ENCODE assay signal across 8 cellular contexts in the genomic region with DNA sequence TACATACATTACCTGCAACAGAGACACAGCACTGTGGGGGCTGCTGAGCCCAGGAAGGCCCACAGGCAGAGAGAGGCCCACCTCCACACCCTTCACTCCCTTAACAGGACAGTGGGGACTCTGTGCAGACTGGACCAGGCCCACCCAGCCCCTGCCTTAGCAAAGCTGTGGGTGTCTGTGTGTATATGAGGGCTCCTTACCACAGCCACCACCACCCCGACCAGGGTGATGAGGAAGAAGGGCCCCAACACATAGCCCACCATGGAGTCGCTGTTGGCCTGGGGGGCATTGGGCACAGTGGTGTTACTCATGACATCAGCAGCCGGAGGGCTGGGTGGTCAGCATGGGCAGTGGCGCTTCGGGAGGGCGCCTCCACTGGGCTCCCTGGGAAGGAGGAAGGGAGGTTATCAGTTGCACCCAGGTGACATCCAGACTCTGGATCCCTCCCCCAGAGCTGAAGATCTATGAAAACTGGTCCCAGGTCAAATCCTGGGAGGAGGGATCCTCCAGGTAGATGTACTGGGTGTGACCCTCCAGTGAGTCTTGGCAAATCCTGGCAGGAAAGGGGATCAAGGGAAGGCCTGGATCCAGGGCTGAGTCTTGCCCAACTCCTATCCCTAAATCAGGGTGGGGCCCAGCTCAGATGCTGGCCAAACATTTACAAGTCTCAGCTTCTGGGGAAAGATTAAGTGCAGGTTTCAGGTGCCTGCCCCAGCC. TPM values are rescaled to one million over a fixed set of nuclear protein-coding genes. Genes with fewer than 3 reads are reported as not detected.
DNase-seq lines count a peak whose midpoint lies in the region; ATAC-seq, FAIRE-seq and TF ChIP-seq lines count a peak whose summit lies in the region.

No MANE protein-coding gene starts in this region.

- no peaks in the 10 kb centered on the region for H4K20me1 ChIP-seq in H9 (ENCODE audit: control insufficient read depth, insufficient read depth, insufficient read length)
- no peaks in the 10 kb centered on the region for H4K20me1 ChIP-seq in GM12878 (ENCODE audit: control insufficient read depth, insufficient read depth)

- H3K36me3 Mint-ChIP-seq in H9 (ENCODE audit: insufficient read depth in 1 of 3, low read depth in 3 of 3): peaks cover 19 to 37% (median 28%) of the 10 kb centered on the region in 3 experiments

- H3K9me3 Mint-ChIP-seq in H9: no peaks in the 10 kb centered on the region

- 50% methylated on average over 2 of the region's 6 CpGs for WGBS in A549 (ENCODE audit: missing lambda C conversion rate)
- no CpG with 5 or more reads among the region's 6 CpGs for WGBS in H9 (ENCODE audit: extremely low coverage, insufficient read length, low lambda C conversion rate)
- WGBS in GM12878 (ENCODE audit: insufficient coverage, insufficient replicate concordance, low lambda C conversion rate, missing lambda C conversion rate): 56% methylated on average over 6 of the region's 6 CpGs
- no CpG with 5 or more reads among the region's 6 CpGs for WGBS in mesendoderm (ENCODE audit: extremely low coverage, insufficient coverage, low lambda C conversion rate)

- TF ChIP-seq CTCF in A549 (IDR thresholded peaks at IDR 0.05) (no peak), H9 (conservative IDR thresholded peaks at IDR 0.05) (no peak), GM12878 (IDR thresholded peaks at IDR 0.05 in 2 of 3, conservative IDR thresholded peaks at IDR 0.05 in 1 of 3; ENCODE audit: control insufficient read depth in 2 of 3, extremely low read depth in 1 of 3, insufficient read depth in 1 of 3, low read depth in 3 of 3, low read length in 3 of 3) (no peak)

- H3K4me2 ChIP-seq in A549 (peak overlapping the region; percentile 71), H9 (ENCODE audit: insufficient read depth, insufficient read length, low read length) (peak overlapping the region; percentile 88), GM12878 (ENCODE audit: control insufficient read depth, insufficient read depth) (peak overlapping the region; percentile 99), mesendoderm (ENCODE audit: low read length) (no peak overlapping the region)

- FAIRE-seq in A549 (lab: Jason Lieb, UNC) (no peak), GM12878 (lab: Jason Lieb, UNC) (no peak)

- no peak overlapping the region for H2AK5ac ChIP-seq in H9 (ENCODE audit: insufficient read length, low read length)
- H2AK5ac ChIP-seq in mesendoderm (ENCODE audit: low read length): no peak overlapping the region

- peaks cover 41 to 42% of the 10 kb centered on the region in 2 experiments for H3K4me1 Mint-ChIP-seq in H9

- no peak overlapping the region for H3T11ph ChIP-seq in H9 (ENCODE audit: low read length)

- POLR2A ChIA-PET in A549 (lab: Yijun Ruan, JAX) (interaction anchor here (0.6 to 2.6 kb wide), 4 partner anchors 11 to 168 kb away, joined by 5 to 22 read pairs (median 8); a partner anchor contains a TSS), GM12878 (lab: Charles Lee) (interaction anchor here (0.5 to 4.4 kb wide), 6 partner anchors 11 to 654 kb away, joined by 4 to 41 read pairs (median 6); a partner anchor contains a TSS)

- H3K9me3 ChIP-seq in A549 (no peaks in the 10 kb centered on the region), H9 (ENCODE audit: control insufficient read depth, low read depth, low read length) (no peaks in the 10 kb centered on the region), GM12878 (replicated peaks; ENCODE audit: control insufficient read depth, insufficient read depth, low read length) (no peaks in the 10 kb centered on the region)

- 0 out of 6 replicates have a peak, but pooled peaks of 1 of the 2 experiments have one; percentile 1 for ATAC-seq in A549
- no peak for ATAC-seq in GM12878
- no peak for ATAC-seq in GM21423 (IDR thresholded peaks at IDR 0.05; ENCODE audit: unreplicated experiment)
- no peak for ATAC-seq in HG03108 (IDR thresholded peaks at IDR 0.05; ENCODE audit: unreplicated experiment)

- peaks cover 9% of the 10 kb centered on the region; the same call in 1 of the 2 replicates for H3K27me3 Mint-ChIP-seq in H9 (ENCODE audit: low read depth)

- H2BK5ac ChIP-seq in H9 (ENCODE audit: insufficient read length, low read length): no peak overlapping the region
- H2BK5ac ChIP-seq in mesendoderm (ENCODE audit: low read length): no peak overlapping the region

- RAD21 ChIA-PET in GM12878 (lab: Charles Lee; ENCODE audit: unreplicated experiment): interaction anchor here (0.7 to 5.1 kb wide), 13 partner anchors 11 to 892 kb away, joined by 3 to 148 read pairs (median 7); a partner anchor contains a TSS

- no peak for TF ChIP-seq POLR2A in A549 (IDR thresholded peaks at IDR 0.05; ENCODE audit: low read length)
- no peak; the same call in 1 of the 2 replicates for TF ChIP-seq POLR2A in GM12878 (IDR thresholded peaks at IDR 0.05; ENCODE audit: low read depth, low read length)

- H3K79me2 ChIP-seq in H9 (ENCODE audit: insufficient read depth, low read length) (no peaks in the 10 kb centered on the region), GM12878 (ENCODE audit: control insufficient read depth, insufficient read depth, low read length) (peaks cover 9% of the 10 kb centered on the region), mesendoderm (ENCODE audit: control insufficient read depth, insufficient read depth, low read length) (no peaks in the 10 kb centered on the region)

- no peak overlapping the region for H2BK20ac ChIP-seq in H9 (ENCODE audit: low read depth, low read length, poor library complexity, severe bottlenecking)

- DNase-seq in A549 (ENCODE audit: low read depth in 1 of 2, low spot score in 1 of 2) (no peak), H9 (peak; percentile 35), GM12878 (ENCODE audit: low read depth, low spot score) (no peak), mesendoderm (peak; percentile 37), GOT3 (lab: John Stamatoyannopoulos, UW) (no peak), NCI-H1930 (lab: John Stamatoyannopoulos, UW) (no peak)

- H4K91ac ChIP-seq in H9 (ENCODE audit: insufficient read length, low read depth, low read length): no peak overlapping the region

- intact Hi-C loops in GM12878 (cut with micrococcal nuclease; ENCODE audit: unreplicated experiment): loop anchor here (2.0 to 5.0 kb wide), 3 partner anchors 51 to 360 kb away; a partner anchor contains a TSS

- H3K4me1 ChIP-seq in A549: peaks cover 54% of the 10 kb centered on the region
- no peaks in the 10 kb centered on the region for H3K4me1 ChIP-seq in H9 (ENCODE audit: insufficient read depth, low read length)
- peaks cover 19% of the 10 kb centered on the region for H3K4me1 ChIP-seq in GM12878 (ENCODE audit: control insufficient read depth, insufficient read depth, low read length)
- peaks cover 2% of the 10 kb centered on the region for H3K4me1 ChIP-seq in mesendoderm (ENCODE audit: control insufficient read depth, low read depth, low read length)

- H3K23me2 ChIP-seq in H9 (ENCODE audit: insufficient read length, low read depth, low read length, poor library complexity, severe bottlenecking): peaks cover 4% of the 10 kb centered on the region

- SMC1A ChIA-PET in GM12878 (lab: Charles Lee; ENCODE audit: uncharacterized antibody, unreplicated experiment): interaction anchor here (0.5 to 6.6 kb wide), 8 partner anchors 49 to 1943 kb away, joined by 3 to 152 read pairs (median 13); a partner anchor contains a TSS

- H3K27ac ChIP-seq in A549 (peak overlapping the region; percentile 86 to 93), H9 (ENCODE audit: insufficient read length, low read depth, low read length) (no peak overlapping the region), GM12878 (ENCODE audit: control insufficient read depth, insufficient read depth) (peak overlapping the region; percentile 78; the same call in 1 of the 2 replicates), mesendoderm (ENCODE audit: low read depth, low read length) (no peak overlapping the region)

- TF ChIP-seq EP300 in A549 (IDR thresholded peaks at IDR 0.05) (no peak), GM12878 (IDR thresholded peaks at IDR 0.05; ENCODE audit: borderline replicate concordance in 1 of 2, control insufficient read depth in 1 of 2, low read depth in 2 of 2, low read length in 2 of 2) (no peak)

- no peak overlapping the region for H3K4ac ChIP-seq in H9 (ENCODE audit: low read depth, low read length)
- H3K4ac ChIP-seq in mesendoderm (ENCODE audit: low read depth, low read length): no peak overlapping the region

- H2BK15ac ChIP-seq in H9 (ENCODE audit: low read depth, low read length) (no peak overlapping the region), mesendoderm (replicated peaks; ENCODE audit: low read depth) (no peak overlapping the region)

- peaks cover 11 to 12% of the 10 kb centered on the region in 2 experiments for H3K36me3 ChIP-seq in GM12878 (ENCODE audit: control insufficient read depth in 2 of 2, insufficient read depth in 2 of 2, low read length in 1 of 2)
- peaks cover 13% of the 10 kb centered on the region for H3K36me3 ChIP-seq in mesendoderm (ENCODE audit: control insufficient read depth, insufficient read depth, low read length)

- H3K4me3 Mint-ChIP-seq in H9: peak overlapping the region; percentile 83 to 91

- BruUV-seq in GM12878 (replicated peaks; lab: Mats Ljungman, UMichigan): no TSS peak

- H3K18ac ChIP-seq in H9 (ENCODE audit: insufficient read length, low read depth, low read length) (no peak overlapping the region), mesendoderm (ENCODE audit: low read length) (no peak overlapping the region)

- H4K5ac ChIP-seq in H9 (ENCODE audit: insufficient read length, low read depth, low read length) (no peak overlapping the region), mesendoderm (ENCODE audit: low read length) (no peak overlapping the region)

- H2AFZ ChIP-seq in H9 (ENCODE audit: low read length) (no peak overlapping the region), GM12878 (ENCODE audit: control insufficient read depth, low read depth, low read length) (no peak overlapping the region)

- no peak overlapping the region for H3K23ac ChIP-seq in H9 (ENCODE audit: insufficient read length, low read depth, low read length)
- H3K23ac ChIP-seq in mesendoderm (ENCODE audit: low read length): no peak overlapping the region

- H3K27me3 ChIP-seq in H9 (ENCODE audit: insufficient read depth, low read length): no peaks in the 10 kb centered on the region
- H3K27me3 ChIP-seq in GM12878 (replicated peaks in 1 of 2; ENCODE audit: control insufficient read depth in 2 of 2, insufficient read depth in 2 of 2, low read length in 1 of 2): no peaks in the 10 kb centered on the region
- no peaks in the 10 kb centered on the region for H3K27me3 ChIP-seq in mesendoderm (ENCODE audit: insufficient read depth, low read length, poor library complexity)

- no peak overlapping the region for H2BK12ac ChIP-seq in H9 (ENCODE audit: insufficient read length, low read depth, low read length)

- H3K14ac ChIP-seq in H9 (ENCODE audit: insufficient read depth, low read length): no peak overlapping the region

- TF ChIP-seq RAD21 in A549 (conservative IDR thresholded peaks at IDR 0.05 in 1 of 2, IDR thresholded peaks at IDR 0.05 in 1 of 2) (no peak), GM12878 (IDR thresholded peaks at IDR 0.05; ENCODE audit: insufficient read depth, low read depth, low read length) (no peak)

- H3K9ac ChIP-seq in H9 (ENCODE audit: extremely low read depth, insufficient read length, low read length) (no peak overlapping the region), GM12878 (ENCODE audit: control insufficient read depth, insufficient read depth, low read length) (peak overlapping the region; percentile 91), mesendoderm (ENCODE audit: low read length) (no peak overlapping the region)

- H4K8ac ChIP-seq in H9 (replicated peaks; ENCODE audit: insufficient read length, low read depth, low read length) (no peak overlapping the region), mesendoderm (ENCODE audit: low read depth, low read length) (no peak overlapping the region)

- no peaks in the 10 kb centered on the region for H3K79me1 ChIP-seq in H9 (ENCODE audit: insufficient read depth, low read depth, low read length, poor library complexity, severe bottlenecking)
- peaks cover 4% of the 10 kb centered on the region for H3K79me1 ChIP-seq in mesendoderm (ENCODE audit: low read length)

- CTCF ChIA-PET in A549 (lab: Yijun Ruan, JAX) (interaction anchor here (0.6 to 5.0 kb wide), 11 partner anchors 11 to 565 kb away, joined by 3 to 37 read pairs (median 3); a partner anchor contains a TSS), GM12878 (lab: Yijun Ruan, JAX) (interaction anchor here (0.7 to 6.7 kb wide), 14 partner anchors 17 to 892 kb away, joined by 3 to 180 read pairs (median 6); a partner anchor contains a TSS)

- H3K27ac Mint-ChIP-seq in H9: peak overlapping the region in 2 of 3 experiments; percentile 79 to 86; a peak in 3 of 7 replicates

- no peak overlapping the region for H3K56ac ChIP-seq in H9 (ENCODE audit: insufficient read length, low read depth, low read length)
- H3K56ac ChIP-seq in mesendoderm (ENCODE audit: low read length): no peak overlapping the region

- peak overlapping the region; percentile 76 for H3K4me3 ChIP-seq in A549
- H3K4me3 ChIP-seq in GM12878: peak overlapping the region; percentile 81
- H3K4me3 ChIP-seq in mesendoderm (ENCODE audit: low read length): no peak overlapping the region

- in situ Hi-C loops in GM12878 (cut with MboI): loop anchor here (25.0 kb wide), 1 partner anchor 365 kb away; no protein-coding TSS in a partner anchor

- H2BK120ac ChIP-seq in H9 (ENCODE audit: low read depth, low read length, poor library complexity, severe bottlenecking): no peak overlapping the region
- no peak overlapping the region for H2BK120ac ChIP-seq in mesendoderm (ENCODE audit: low read depth, low read length)

RNA-seq across cellular contexts. Expression of a gene that starts 1.2 kb away (rescaled TPM):
- polyA plus RNA-seq in A549 (2011; rRNA removed): 8.1 and 11.0 TPM in 2 replicates
- polyA plus RNA-seq in A549 (2012; cell fraction: cytosol; rRNA removed): 22.5 and 26.3 TPM in 2 replicates
- 24.9 and 27.1 TPM in 2 replicates for polyA plus RNA-seq in A549 (2012; cell fraction: nucleus; rRNA removed)
- 13.2 to 15.4 TPM (median 15.0 TPM) in 3 replicates for polyA plus RNA-seq in A549 (2017; fragmentation: RNase III; extraction: RNeasy Plus Mini Kit Qiagen cat#74134 plus additional on column Dnase treatment)
- polyA minus RNA-seq in A549 (2011; rRNA and poly(A)+ RNA removed): 8.6 and 11.5 TPM in 2 replicates
- 5.1 and 5.4 TPM in 2 replicates for total RNA-seq in H9 (2021)
- total RNA-seq in GM12878 (2013; cell fraction: nucleolus; rRNA removed): 7.9 and 8.8 TPM in 2 replicates
- 26.9 and 27.7 TPM in 2 replicates for total RNA-seq in GM12878 (2014; rRNA removed)
- total RNA-seq in GM12878 (2014; rRNA removed; fragmentation: Illumina TruSeq; extraction: Trizol): 6.8 and 9.0 TPM in 2 replicates
- 17.6 and 19.9 TPM in 2 replicates for total RNA-seq in GM12878 (2021)
- 10.5 TPM for polyA plus RNA-seq in GM12878 (2011; ENCODE audit: low read depth)
- 5.9 and 12.5 TPM in 2 replicates for polyA plus RNA-seq in GM12878 (2011; rRNA removed)
- polyA plus RNA-seq in GM12878 (2011; cell fraction: cytosol; rRNA removed): 22.8 and 29.5 TPM in 2 replicates
- 19.6 and 24.9 TPM in 2 replicates for polyA plus RNA-seq in GM12878 (2011; cell fraction: nucleus; rRNA removed)
- polyA plus RNA-seq in GM12878 (2012): 18.4 and 20.4 TPM in 2 replicates
- polyA plus RNA-seq in GM12878 (2014; fragmentation: Illumina TruSeq; extraction: Trizol): 0.65 and 8.7 TPM in 2 replicates
- 1 to 10 TPM; 7.1 to 8.4 TPM for polyA plus RNA-seq in GM12878 (2014; fragmentation: Nextera tagmentation; extraction: Ambion mirVana)
- polyA plus RNA-seq in GM12878 (2014; rRNA removed): 25.3 and 26.9 TPM in 2 replicates
- 10 to 100 TPM; 27.2 to 30.0 TPM for polyA plus RNA-seq in GM12878 (2016; fragmentation: Nextera tagmentation; extraction: Ambion mirVana)
- polyA minus RNA-seq in GM12878 (2011; rRNA and poly(A)+ RNA removed): 7.7 and 15.6 TPM in 2 replicates
- polyA minus RNA-seq in GM12878 (2011; cell fraction: cytosol; rRNA and poly(A)+ RNA removed): 5.9 and 6.4 TPM in 2 replicates
- polyA minus RNA-seq in GM12878 (2011; cell fraction: nucleus; rRNA and poly(A)+ RNA removed): 17.4 and 25.5 TPM in 2 replicates
- polyA plus RNA-seq in mesendoderm (2013, experiment 1 of 2): 4.7 TPM
- polyA plus RNA-seq in mesendoderm (2013, experiment 2 of 2): 4.6 TPM

RNA-seq across cellular contexts. Expression of a gene that starts 11.0 kb away (rescaled TPM):
- polyA plus RNA-seq in A549 (2011; rRNA removed) (119 and 127 TPM in 2 replicates), A549 (2017; fragmentation: RNase III; extraction: RNeasy Plus Mini Kit Qiagen cat#74134 plus additional on column Dnase treatment) (241 to 280 TPM (median 249 TPM) in 3 replicates), GM12878 (2011; rRNA removed) (39.7 and 110 TPM in 2 replicates), GM12878 (2014; fragmentation: Illumina TruSeq; extraction: Trizol) (176 and 537 TPM in 2 replicates), GM12878 (2014; fragmentation: Nextera tagmentation; extraction: Ambion mirVana) (10 to 100 TPM; 13.4 to 38.0 TPM), GM12878 (2014; rRNA removed) (555 and 628 TPM in 2 replicates), GM12878 (2016; fragmentation: Nextera tagmentation; extraction: Ambion mirVana) (100 to 1,000 TPM; 692 to 739 TPM)
- polyA plus RNA-seq in A549 (2012; cell fraction: cytosol; rRNA removed): 344 and 469 TPM in 2 replicates
- polyA plus RNA-seq in A549 (2012; cell fraction: nucleus; rRNA removed): 259 and 338 TPM in 2 replicates
- 88.2 and 109 TPM in 2 replicates for polyA minus RNA-seq in A549 (2011; rRNA and poly(A)+ RNA removed)
- total RNA-seq in H9 (2021) (2,116 and 2,191 TPM in 2 replicates), GM12878 (2014; rRNA removed) (417 and 479 TPM in 2 replicates), GM12878 (2014; rRNA removed; fragmentation: Illumina TruSeq; extraction: Trizol) (220 and 264 TPM in 2 replicates), GM12878 (2021) (867 and 885 TPM in 2 replicates)
- 34.9 and 35.0 TPM in 2 replicates for total RNA-seq in GM12878 (2013; cell fraction: nucleolus; rRNA removed)
- polyA plus RNA-seq in GM12878 (2011; ENCODE audit: low read depth): 85.7 TPM
- 154 and 186 TPM in 2 replicates for polyA plus RNA-seq in GM12878 (2011; cell fraction: cytosol; rRNA removed)
- polyA plus RNA-seq in GM12878 (2011; cell fraction: nucleus; rRNA removed): 132 and 185 TPM in 2 replicates
- 247 and 313 TPM in 2 replicates for polyA plus RNA-seq in GM12878 (2012)
- 32.6 and 67.6 TPM in 2 replicates for polyA minus RNA-seq in GM12878 (2011; rRNA and poly(A)+ RNA removed)
- 96.9 and 109 TPM in 2 replicates for polyA minus RNA-seq in GM12878 (2011; cell fraction: cytosol; rRNA and poly(A)+ RNA removed)
- polyA minus RNA-seq in GM12878 (2011; cell fraction: nucleus; rRNA and poly(A)+ RNA removed): 20.3 and 35.7 TPM in 2 replicates
- polyA plus RNA-seq in mesendoderm (2013, experiment 1 of 2): 3,300 TPM
- polyA plus RNA-seq in mesendoderm (2013, experiment 2 of 2): 3,237 TPM

Comparison
In these comparisons a context has a peak if more than half of its experiments do, and no peak if none do; other contexts are left out.
1. DNase-seq: peak in H9 (single experiment) and mesendoderm (single experiment); none in A549 (0 of 2), GM12878 (single experiment), GOT3 (single experiment) and NCI-H1930 (0 of 2).
2. H3K27ac ChIP-seq: peak in A549 (2 of 2) and GM12878 (single experiment); none in H9 (single experiment) and mesendoderm (single experiment).